In genomic region chr2:27703638-27704341, GRCh38 we compare ENCODE assay signal across 8 cellular contexts. TPM values are rescaled to one million over a fixed set of nuclear protein-coding genes. Genes with fewer than 3 reads are reported as not detected.
DNase-seq lines count a peak whose midpoint lies in the region; ATAC-seq and TF ChIP-seq lines count a peak whose summit lies in the region.

No MANE protein-coding gene starts in this region.

- H3K9me3 ChIP-seq in MM.1S (replicated peaks; ENCODE audit: insufficient read depth, low read length), result no peaks in the 10 kb centered on the region
- H3K9me3 ChIP-seq in osteoblast (ENCODE audit: low read depth, low read length), result no peaks in the 10 kb centered on the region
- no peaks in the 10 kb centered on the region for H3K9me3 ChIP-seq in suprapubic skin

- TF ChIP-seq POLR2A in suprapubic skin (IDR thresholded peaks at IDR 0.05), result no peak

- H3K27ac ChIP-seq in MM.1S (ENCODE audit: low read length), result no peak overlapping the region
- peak overlapping the region; percentile 74 for H3K27ac ChIP-seq in osteoblast (ENCODE audit: low read depth, low read length)
- no peak overlapping the region for H3K27ac ChIP-seq in suprapubic skin

- H3K27me3 ChIP-seq in GM06990 (replicated peaks; ENCODE audit: control insufficient read depth, insufficient read depth, low read length) (no peaks in the 10 kb centered on the region), MM.1S (replicated peaks; ENCODE audit: insufficient read depth, low read length) (no peaks in the 10 kb centered on the region), osteoblast (ENCODE audit: insufficient read depth, low read length) (no peaks in the 10 kb centered on the region), suprapubic skin (no peaks in the 10 kb centered on the region)

- H3K4me2 ChIP-seq in MM.1S (ENCODE audit: low read depth, low read length) (no peak overlapping the region), osteoblast (ENCODE audit: insufficient read depth, low read length) (peak overlapping the region; percentile 54)

- no peak for TF ChIP-seq EP300 in suprapubic skin (IDR thresholded peaks at IDR 0.05)

- DNase-seq in GM06990 (ENCODE audit: extremely low read depth, insufficient read length) (no peak), MM.1S (peak; percentile 83), SHP77 (lab: John Stamatoyannopoulos, UW) (peak; percentile 72 to 79), fibroblast of villous mesenchyme (ENCODE audit: low read depth) (peak; percentile 90), osteoblast (ENCODE audit: insufficient read length, low spot score, missing footprints) (peak; percentile 89), suprapubic skin (ENCODE audit: low spot score in 2 of 2) (peak; percentile 91)
- peak; percentile 65 to 73 for DNase-seq in activated T-helper 1 cell treated with anti-CD3 and anti-CD28 coated beads, Interleukin-2, amount 50 U/mL, for 16 hours (ENCODE audit: low read depth in 1 of 2, low spot score in 1 of 2)

- H3K4me3 ChIP-seq in GM06990 (replicated peaks; ENCODE audit: low read depth, low read length), result no peak overlapping the region
- no peak overlapping the region for H3K4me3 ChIP-seq in MM.1S (ENCODE audit: low read length)
- H3K4me3 ChIP-seq in fibroblast of villous mesenchyme (ENCODE audit: low read depth, low read length), result no peak overlapping the region
- no peak overlapping the region for H3K4me3 ChIP-seq in osteoblast (ENCODE audit: insufficient read depth, low read length)
- H3K4me3 ChIP-seq in suprapubic skin, result no peak overlapping the region

- no peak overlapping the region for H3K9ac ChIP-seq in MM.1S (ENCODE audit: low read length)

- H3K36me3 ChIP-seq in GM06990 (ENCODE audit: control insufficient read depth, insufficient read depth, low read length) (no peaks in the 10 kb centered on the region), MM.1S (replicated peaks; ENCODE audit: insufficient read depth, low read length) (no peaks in the 10 kb centered on the region), osteoblast (ENCODE audit: insufficient read depth, low read length) (no peaks in the 10 kb centered on the region), suprapubic skin (no peaks in the 10 kb centered on the region)

- TF ChIP-seq CTCF in GM06990 (IDR thresholded peaks at IDR 0.05; ENCODE audit: insufficient read depth, low read length, poor library complexity, severe bottlenecking) (peak; percentile 94), MM.1S (IDR thresholded peaks at IDR 0.05; ENCODE audit: low read length) (peak; percentile 92), fibroblast of villous mesenchyme (IDR thresholded peaks at IDR 0.05; ENCODE audit: insufficient read depth, low read depth, low read length) (peak; percentile 90), osteoblast (IDR thresholded peaks at IDR 0.05; ENCODE audit: extremely low read depth, low read depth, low read length) (peak; percentile 98), suprapubic skin (IDR thresholded peaks at IDR 0.05) (peak; percentile 83 to 93)

- no peaks in the 10 kb centered on the region for H3F3A ChIP-seq in MM.1S (ENCODE audit: insufficient read depth, low read length)

- ATAC-seq in GM21526 (IDR thresholded peaks at IDR 0.05; ENCODE audit: low FRiP score, unreplicated experiment), result no peak

- no peaks in the 10 kb centered on the region for H3K4me1 ChIP-seq in MM.1S (ENCODE audit: low read length)
- peaks cover 46% of the 10 kb centered on the region for H3K4me1 ChIP-seq in osteoblast (ENCODE audit: insufficient read depth, low read length)
- peaks cover 58% of the 10 kb centered on the region for H3K4me1 ChIP-seq in suprapubic skin

- no peaks in the 10 kb centered on the region for H3K9me2 ChIP-seq in MM.1S (replicated peaks; ENCODE audit: insufficient read depth, low read length)

- H2AFZ ChIP-seq in MM.1S (ENCODE audit: low read length) (no peak overlapping the region), osteoblast (ENCODE audit: low read length) (no peak overlapping the region)

- H3K79me2 ChIP-seq in MM.1S (ENCODE audit: low read length) (no peaks in the 10 kb centered on the region), osteoblast (ENCODE audit: insufficient read depth, low read length) (no peaks in the 10 kb centered on the region)

- H4K20me1 ChIP-seq in MM.1S (ENCODE audit: insufficient read depth, low read length), result no peaks in the 10 kb centered on the region
- no peaks in the 10 kb centered on the region for H4K20me1 ChIP-seq in osteoblast (ENCODE audit: insufficient read depth, low read length)

- WGBS in suprapubic skin, result 28% methylated on average over 9 of the region's 9 CpGs

RNA-seq across cellular contexts. Expression of gene SLC4A1AP, which starts 40.1 kb away (rescaled TPM):
- total RNA-seq in fibroblast of villous mesenchyme (28.7 and 31.1 TPM in 2 replicates), osteoblast (24.8 and 27.9 TPM in 2 replicates), suprapubic skin (10 to 100 TPM; 15.1 to 25.3 (median 20.7) TPM)

RNA-seq across cellular contexts. Expression of gene SUPT7L, which starts 40.4 kb away (rescaled TPM):
- 36.1 and 38.4 TPM in 2 replicates for total RNA-seq in fibroblast of villous mesenchyme
- total RNA-seq in osteoblast, result 44.2 and 50.3 TPM in 2 replicates
- 10 to 100 TPM; 17.0 to 27.3 (median 22.2) TPM for total RNA-seq in suprapubic skin
